1 cellular context compared by ENCODE assay signal in genomic region chr10:29794776-29795635, GRCh38.
TF ChIP-seq lines count a peak whose summit lies in the region.

No MANE protein-coding gene starts in this region.

TF ChIP-seq in GM23338, 12 proteins besides CTCF, POLR2A, EP300 and RAD21 (continued from another document):
- TF ChIP-seq ZNF462 (CRISPR knock-in tag; IDR thresholded peaks at IDR 0.05): no peak
